In the genomic region with DNA sequence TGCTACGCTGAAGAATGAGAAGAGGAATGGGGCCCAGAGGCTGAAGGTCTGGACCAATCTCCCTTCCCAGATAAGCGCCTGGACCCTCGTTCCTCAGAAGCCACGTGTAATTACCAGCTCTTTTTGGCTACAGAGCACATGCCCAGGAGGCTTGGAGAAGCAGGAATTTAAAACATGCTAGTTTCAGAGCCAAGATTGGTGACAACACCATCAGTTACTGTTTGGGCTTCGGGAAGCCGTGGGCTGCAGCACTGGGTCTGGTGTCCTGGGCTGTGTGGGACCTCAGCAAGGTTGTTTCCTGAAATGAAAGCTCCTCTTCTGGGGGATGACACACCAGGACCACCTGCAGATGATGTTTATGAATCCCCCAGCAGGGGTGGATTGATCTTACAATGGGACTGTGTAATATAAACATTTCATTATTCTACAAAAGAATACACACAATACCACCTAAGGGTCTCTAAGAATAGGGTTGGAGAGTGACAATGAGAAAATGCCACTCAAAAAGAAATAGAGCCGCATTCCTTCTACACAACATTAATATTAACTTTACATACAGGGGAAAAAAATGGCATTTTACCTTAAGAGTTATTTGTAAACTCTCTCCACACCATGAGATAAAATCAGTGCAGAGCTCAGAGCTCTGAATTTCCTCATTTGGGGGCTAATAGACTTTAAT, we compare ENCODE assay signal across 28 cellular contexts.
DNase-seq lines count a peak whose midpoint lies in the region; ATAC-seq and TF ChIP-seq lines count a peak whose summit lies in the region.
"Had no signal": no experiment of that assay in that cellular context is flagged by ENCODE, and none has a peak within 500 bp of the region (broad histone marks: within the 10 kb centered on the region; RNA-seq: fewer than 3 reads in every experiment).

No MANE protein-coding gene starts in this region.

- H3K9me3 Mint-ChIP-seq in MCF 10A (ENCODE audit: unreplicated experiment) (no peaks in the 10 kb centered on the region), WTC11 (peaks cover 23% of the 10 kb centered on the region)
- H3K9me3 Mint-ChIP-seq in stimulated activated effector memory CD8-positive, alpha-beta T cell treated with anti-CD3 and anti-CD28 coated beads, Interleukin-12 subunit alpha, Interleukin-12 subunit beta, amount 100 ng/mL, for 72 hours: peaks cover 3% of the 10 kb centered on the region
- H3K9me3 Mint-ChIP-seq: activated B cell treated with CpG ODN at 0.5 μM for 24 hours; activated T-cell treated with anti-CD3 and anti-CD28 coated beads, Interleukin-2, amount 50 U/mL, for 72 hours; stimulated activated naive CD8-positive, alpha-beta T cell treated with anti-CD3 and anti-CD28 coated beads, Interleukin-15, Interleukin-2, amounts not matched to agents 100 ng/mL and 50 ng/mL, for 24 hours had no signal

- no peaks in the 10 kb centered on the region for H3K36me3 ChIP-seq in iPS DF 6.9 (ENCODE audit: control insufficient read depth, insufficient read depth, low read length)
- H3K36me3 ChIP-seq: HAP-1, heart left ventricle, right lobe of liver, thoracic aorta, vagina had no signal

- peaks cover 72% of the 10 kb centered on the region for H3K27me3 ChIP-seq in iPS DF 6.9 (ENCODE audit: control insufficient read depth, insufficient read depth, low read length)
- H3K27me3 ChIP-seq: right lobe of liver, vagina had no signal

- DNase-seq in T47D (ENCODE audit: low read depth in 1 of 2, low spot score in 1 of 2) (peak; percentile 39 to 55), MCF 10A (ENCODE audit: unreplicated experiment) (no peak), WTC11 (ENCODE audit: low spot score) (no peak), iPS DF 6.9 (ENCODE audit: low read depth, low spot score) (peak; percentile 18), D341Med (ENCODE audit: low spot score) (no peak)
- no peak for DNase-seq in stimulated activated CD8-positive, alpha-beta memory T cell treated with anti-CD3 and anti-CD28 coated beads, Interleukin-4, amount 100 ng/mL, for 48 hours
- no peak for DNase-seq in stimulated activated naive CD8-positive, alpha-beta T cell treated with anti-CD3 and anti-CD28 coated beads, Interleukin-15, Interleukin-2, amounts not matched to agents 100 U/mL and 50 U/mL, for 24 hours
- no peak for DNase-seq in stimulated activated effector memory CD8-positive, alpha-beta T cell treated with anti-CD3 and anti-CD28 coated beads, Interleukin-12 subunit alpha, Interleukin-12 subunit beta, amount 100 ng/mL, for 72 hours (ENCODE audit: low spot score in 2 of 2)
- DNase-seq: activated B cell treated with CpG ODN at 0.5 μM for 24 hours; activated naive CD4-positive, alpha-beta T cell; activated T-cell treated with anti-CD3 and anti-CD28 coated beads, Interleukin-2, amount 50 U/mL, for 72 hours; CD4-positive, alpha-beta memory T cell; effector memory CD4-positive, alpha-beta T cell; heart left ventricle; left colon; NCI-H1694; NCI-H2171; NCI-H510A; NK-92 treated with Interleukin-12 subunit alpha and Interleukin-12 subunit beta, amount 100 ng/mL, for 24 hours; posterior cingulate gyrus; right lobe of liver; SHP77; T1000 had no signal

- POLR2A ChIA-PET in MCF 10A (lab: Yijun Ruan, JAX): interaction anchor here (0.7 to 1.9 kb wide), 4 partner anchors 15 to 424 kb away, joined by 3 to 14 read pairs (median 4); partner anchors contain the start of gene FOXQ1
- POLR2A ChIA-PET in WTC11 (lab: Charles Lee): no interaction called here

- ATAC-seq in WTC11: peak; percentile 60
- no peak for ATAC-seq in stimulated activated naive CD8-positive, alpha-beta T cell treated with anti-CD3 and anti-CD28 coated beads, Interleukin-15, Interleukin-2, amounts not matched to agents 100 U/mL and 50 U/mL, for 24 hours
- ATAC-seq in stimulated activated effector memory CD8-positive, alpha-beta T cell treated with anti-CD3 and anti-CD28 coated beads, Interleukin-12 subunit alpha, Interleukin-12 subunit beta, amount 100 ng/mL, for 72 hours: no peak
- ATAC-seq: activated T-cell treated with anti-CD3 and anti-CD28 coated beads, Interleukin-2, amount 50 U/mL, for 72 hours; left colon had no signal

- H3K4me3 ChIP-seq in iPS DF 6.9 (ENCODE audit: low read length): no peak overlapping the region
- H3K4me3 ChIP-seq: HAP-1, heart left ventricle, right lobe of liver, thoracic aorta, vagina had no signal

- H3K27me3 Mint-ChIP-seq in MCF 10A (ENCODE audit: insufficient read depth, unreplicated experiment) (no peaks in the 10 kb centered on the region), WTC11 (ENCODE audit: low read depth) (peaks cover 100% of the 10 kb centered on the region)

- H3K27ac Mint-ChIP-seq in MCF 10A (ENCODE audit: low read depth, unreplicated experiment) (no peak overlapping the region), WTC11 (no peak overlapping the region)
- H3K27ac Mint-ChIP-seq in stimulated activated effector memory CD8-positive, alpha-beta T cell treated with anti-CD3 and anti-CD28 coated beads, Interleukin-12 subunit alpha, Interleukin-12 subunit beta, amount 100 ng/mL, for 72 hours: no peak overlapping the region
- H3K27ac Mint-ChIP-seq: activated B cell treated with CpG ODN at 0.5 μM for 24 hours; activated T-cell treated with anti-CD3 and anti-CD28 coated beads, Interleukin-2, amount 50 U/mL, for 72 hours; CD4-positive, alpha-beta memory T cell; stimulated activated naive CD8-positive, alpha-beta T cell treated with anti-CD3 and anti-CD28 coated beads, Interleukin-15, Interleukin-2, amounts not matched to agents 100 ng/mL and 50 ng/mL, for 24 hours had no signal

- CTCF ChIA-PET in MCF 10A (lab: Yijun Ruan, JAX): interaction anchor here (0.5 to 0.8 kb wide), 3 partner anchors 89 to 848 kb away, joined by 3 read pairs; no protein-coding TSS in a partner anchor
- CTCF ChIA-PET in WTC11 (lab: Charles Lee): interaction anchor here (0.8 kb wide), 1 partner anchor 191 kb away, joined by 3 read pairs; no protein-coding TSS in a partner anchor

- intact Hi-C loops in MCF 10A (cut with micrococcal nuclease): no loop called here

- H3K4me1 Mint-ChIP-seq in MCF 10A (ENCODE audit: insufficient read depth, unreplicated experiment) (peaks cover 23% of the 10 kb centered on the region), WTC11 (peaks cover 35% of the 10 kb centered on the region)
- no peaks in the 10 kb centered on the region for H3K4me1 Mint-ChIP-seq in stimulated activated effector memory CD8-positive, alpha-beta T cell treated with anti-CD3 and anti-CD28 coated beads, Interleukin-12 subunit alpha, Interleukin-12 subunit beta, amount 100 ng/mL, for 72 hours
- H3K4me1 Mint-ChIP-seq: activated B cell treated with CpG ODN at 0.5 μM for 24 hours; CD4-positive, alpha-beta memory T cell had no signal

- TF ChIP-seq CTCF in MCF 10A (IDR thresholded peaks at IDR 0.05; ENCODE audit: unreplicated experiment) (no peak), WTC11 (IDR thresholded peaks at IDR 0.05) (no peak)

- no peaks in the 10 kb centered on the region for H3K9me3 ChIP-seq in iPS DF 6.9 (ENCODE audit: control insufficient read depth, insufficient read depth, low read length)
- H3K9me3 ChIP-seq: HAP-1, right lobe of liver, thoracic aorta, vagina had no signal

- H3K4me1 ChIP-seq in iPS DF 6.9 (ENCODE audit: control insufficient read depth, insufficient read depth, low read length): no peaks in the 10 kb centered on the region
- H3K4me1 ChIP-seq: HAP-1, right lobe of liver had no signal

- in situ Hi-C loops in T47D (cut with HindIII; ENCODE audit: low pct_unique_long_range_greater_than_20kb, low sequenced_read_pairs): no loop called here

- no CpG with 5 or more reads among the region's 7 CpGs for WGBS in iPS DF 6.9 (ENCODE audit: insufficient coverage, insufficient read length)

- H3K4me3 Mint-ChIP-seq in MCF 10A (ENCODE audit: unreplicated experiment) (no peak overlapping the region), WTC11 (no peak overlapping the region)
- H3K4me3 Mint-ChIP-seq in stimulated activated effector memory CD8-positive, alpha-beta T cell treated with anti-CD3 and anti-CD28 coated beads, Interleukin-12 subunit alpha, Interleukin-12 subunit beta, amount 100 ng/mL, for 72 hours: no peak overlapping the region
- H3K4me3 Mint-ChIP-seq: activated B cell treated with CpG ODN at 0.5 μM for 24 hours; activated T-cell treated with anti-CD3 and anti-CD28 coated beads, Interleukin-2, amount 50 U/mL, for 72 hours; CD4-positive, alpha-beta memory T cell; stimulated activated naive CD8-positive, alpha-beta T cell treated with anti-CD3 and anti-CD28 coated beads, Interleukin-15, Interleukin-2, amounts not matched to agents 100 ng/mL and 50 ng/mL, for 24 hours had no signal

- no peaks in the 10 kb centered on the region for H3K36me3 Mint-ChIP-seq in MCF 10A (ENCODE audit: insufficient read depth, unreplicated experiment)
- peaks cover 15% of the 10 kb centered on the region for H3K36me3 Mint-ChIP-seq in WTC11
- H3K36me3 Mint-ChIP-seq in stimulated activated effector memory CD8-positive, alpha-beta T cell treated with anti-CD3 and anti-CD28 coated beads, Interleukin-12 subunit alpha, Interleukin-12 subunit beta, amount 100 ng/mL, for 72 hours: no peaks in the 10 kb centered on the region
- H3K36me3 Mint-ChIP-seq: CD4-positive, alpha-beta memory T cell had no signal

- H3K27ac ChIP-seq in iPS DF 6.9 (ENCODE audit: low read length): no peak overlapping the region
- H3K27ac ChIP-seq: heart left ventricle, KMS-11, right lobe of liver, thoracic aorta, vagina had no signal

- BruUV-seq in MCF 10A (replicated peaks; lab: Mats Ljungman, UMichigan): no TSS peak

TF ChIP-seq in WTC11, 78 proteins besides CTCF, POLR2A, EP300 and RAD21 (continues in another document):
- no peak for TF ChIP-seq TP53 (CRISPR knock-in tag; IDR thresholded peaks at IDR 0.05)
- no peak for TF ChIP-seq KAT7 (CRISPR knock-in tag; IDR thresholded peaks at IDR 0.05; ENCODE audit: borderline replicate concordance)
- TF ChIP-seq FOXK1 (CRISPR knock-in tag; IDR thresholded peaks at IDR 0.05): 0 out of 2 replicates have a peak, but pooled peaks have one; percentile 34

Comparison
In these comparisons a context has a peak if more than half of its experiments do, and no peak if none do; other contexts are left out.
1. DNase-seq: peak in T47D (2 of 2) and iPS DF 6.9 (single experiment); none in MCF 10A (single experiment), WTC11 (single experiment), stimulated activated CD8-positive, alpha-beta memory T cell treated with anti-CD3 and anti-CD28 coated beads, Interleukin-4, amount 100 ng/mL, for 48 hours (single experiment), D341Med (single experiment), stimulated activated naive CD8-positive, alpha-beta T cell treated with anti-CD3 and anti-CD28 coated beads, Interleukin-15, Interleukin-2, amounts not matched to agents 100 U/mL and 50 U/mL, for 24 hours (single experiment) and stimulated activated effector memory CD8-positive, alpha-beta T cell treated with anti-CD3 and anti-CD28 coated beads, Interleukin-12 subunit alpha, Interleukin-12 subunit beta, amount 100 ng/mL, for 72 hours (0 of 2).